17 cellular contexts compared by ENCODE assay signal in genomic region chr12:9699269-9699897, GRCh38. TPM values are rescaled to one million over a fixed set of nuclear protein-coding genes. Genes with fewer than 3 reads are reported as not detected.
DNase-seq lines count a peak whose midpoint lies in the region; ATAC-seq and TF ChIP-seq lines count a peak whose summit lies in the region.
"Had no signal": no experiment of that assay in that cellular context is flagged by ENCODE, and none has a peak within 500 bp of the region (broad histone marks: within the 10 kb centered on the region; RNA-seq: fewer than 3 reads in every experiment).

No MANE protein-coding gene starts in this region.

- peaks cover 0 to 3% of the 10 kb centered on the region in 2 donors for H3K9me3 ChIP-seq in uterus
- H3K9me3 ChIP-seq: thyroid gland had no signal

- peaks cover 43% of the 10 kb centered on the region for H3K36me3 Mint-ChIP-seq in activated CD8-positive, alpha-beta T cell treated with anti-CD3 and anti-CD28 coated beads for 36 hours (ENCODE audit: low read depth)

- ATAC-seq in Right ventricle myocardium superior (ENCODE audit: poor library complexity) (peak; percentile 78), left ventricle myocardium superior (peak; percentile 72), HG02970 (IDR thresholded peaks at IDR 0.05; ENCODE audit: low FRiP score, unreplicated experiment) (no peak)
- ATAC-seq in activated CD8-positive, alpha-beta T cell treated with anti-CD3 and anti-CD28 coated beads for 36 hours, result peak; percentile 4

- no peaks in the 10 kb centered on the region for H3K36me3 ChIP-seq in uterus

- peak overlapping the region; percentile 27 for H3K27ac Mint-ChIP-seq in activated CD8-positive, alpha-beta T cell treated with anti-CD3 and anti-CD28 coated beads for 36 hours
- H3K27ac Mint-ChIP-seq: HFFc6 had no signal

- H3K27ac ChIP-seq in uterus, result peak overlapping the region; percentile 30 to 54
- H3K27ac ChIP-seq: thyroid gland had no signal

- H3K4me3 Mint-ChIP-seq in activated CD8-positive, alpha-beta T cell treated with anti-CD3 and anti-CD28 coated beads for 36 hours, result no peak overlapping the region
- H3K4me3 Mint-ChIP-seq: HFFc6 had no signal

- no peak for DNase-seq in Right ventricle myocardium superior
- no peak for DNase-seq in cardiac septum (ENCODE audit: low spot score)
- no peak for DNase-seq in activated CD8-positive, alpha-beta T cell treated with anti-CD3 and anti-CD28 coated beads for 36 hours
- no peak for DNase-seq in left ventricle myocardium superior
- no peak for DNase-seq in uterus
- DNase-seq in NCI-H526 treated with DMSO at 0.1 percent for 48 hours (lab: John Stamatoyannopoulos, UW), result no peak
- DNase-seq in DMS153 (lab: John Stamatoyannopoulos, UW), result no peak
- DNase-seq: activated CD4-positive, alpha-beta T cell treated with anti-CD3 and anti-CD28 coated beads, Interleukin-2, amount 50 U/mL, for 4 hours; central memory CD4-positive, alpha-beta T cell; kidney glomerular epithelial cell; mucosa of descending colon; NCI-H2081 treated with DMSO at 0.1 percent for 48 hours; NCI-H82; thyroid gland had no signal

- no peaks in the 10 kb centered on the region for H3K27me3 Mint-ChIP-seq in activated CD8-positive, alpha-beta T cell treated with anti-CD3 and anti-CD28 coated beads for 36 hours

- TF ChIP-seq POLR2A in uterus (IDR thresholded peaks at IDR 0.05), result no peak

- no peak overlapping the region for H3K4me3 ChIP-seq in uterus
- H3K4me3 ChIP-seq: mucosa of descending colon, thyroid gland had no signal

- intact Hi-C loops in Right ventricle myocardium superior (cut with DNase I), result no loop called here
- intact Hi-C loops in cardiac septum (cut with DNase I), result no loop called here
- intact Hi-C loops in activated CD8-positive, alpha-beta T cell treated with anti-CD3 and anti-CD28 coated beads for 36 hours (cut with micrococcal nuclease), result no loop called here
- intact Hi-C loops in left ventricle myocardium superior (cut with micrococcal nuclease), result no loop called here
- intact Hi-C loops in uterus (cut with DNase I; ENCODE audit: low total_unique reads), result no loop called here

- no peak for TF ChIP-seq CTCF in activated CD8-positive, alpha-beta T cell treated with anti-CD3 and anti-CD28 coated beads for 36 hours (IDR thresholded peaks at IDR 0.05)
- no peak for TF ChIP-seq CTCF in uterus (IDR thresholded peaks at IDR 0.05)

- CTCF ChIA-PET in activated CD8-positive, alpha-beta T cell treated with anti-CD3 and anti-CD28 coated beads for 36 hours (lab: Charles Lee), result interaction anchor here (1.0 to 3.7 kb wide), 6 partner anchors 9 to 68 kb away, joined by 3 to 23 read pairs (median 6); no protein-coding TSS in a partner anchor

- H3K9me3 Mint-ChIP-seq in activated CD8-positive, alpha-beta T cell treated with anti-CD3 and anti-CD28 coated beads for 36 hours, result peaks cover 33% of the 10 kb centered on the region
- H3K9me3 Mint-ChIP-seq: HFFc6 had no signal

- H3K27me3 ChIP-seq in uterus, result no peaks in the 10 kb centered on the region
- H3K27me3 ChIP-seq: thyroid gland had no signal

- H3K4me1 ChIP-seq in uterus, result no peaks in the 10 kb centered on the region
- H3K4me1 ChIP-seq: thyroid gland had no signal

- POLR2A ChIA-PET in activated CD8-positive, alpha-beta T cell treated with anti-CD3 and anti-CD28 coated beads for 36 hours (lab: Charles Lee), result interaction anchor here (0.5 to 4.1 kb wide), 10 partner anchors 13 to 515 kb away, joined by 3 to 15 read pairs (median 5); no protein-coding TSS in a partner anchor

- peaks cover 71% of the 10 kb centered on the region for H3K4me1 Mint-ChIP-seq in activated CD8-positive, alpha-beta T cell treated with anti-CD3 and anti-CD28 coated beads for 36 hours (ENCODE audit: low read depth)

RNA-seq across cellular contexts. Expression of gene CLEC2D, which starts 29.9 kb away (rescaled TPM):
- total RNA-seq in Right ventricle myocardium superior, result 4.5 TPM
- total RNA-seq in cardiac septum, result 4.7 TPM
- 100 to 1,000 TPM; 240 to 259 TPM for total RNA-seq in activated CD8-positive, alpha-beta T cell treated with anti-CD3 and anti-CD28 coated beads for 36 hours
- 4.2 TPM for total RNA-seq in left ventricle myocardium superior
- total RNA-seq in uterus, result 10 to 100 TPM in 2 of 4 donors, 1 to 10 TPM in 2; 6.8 to 22.8 (median 13.9) TPM

RNA-seq across cellular contexts. Expression of gene CLECL1, which starts 33.5 kb away (rescaled TPM):
- total RNA-seq in Right ventricle myocardium superior (not detected), cardiac septum (not detected), left ventricle myocardium superior (not detected), uterus (1 to 10 TPM in 1 of 4 donors, not detected in 3; 1.9 TPM)
- total RNA-seq in activated CD8-positive, alpha-beta T cell treated with anti-CD3 and anti-CD28 coated beads for 36 hours, result 1 to 10 TPM; 6.0 to 8.5 TPM
- total RNA-seq: HFFc6, RPMI7951, thyroid gland had no signal

Comparison
In these comparisons a context has a peak if more than half of its experiments do, and no peak if none do; other contexts are left out.
1. RNA of gene CLEC2D, which starts 29.9 kb away (total RNA-seq): 240 to 259 TPM in activated CD8-positive, alpha-beta T cell treated with anti-CD3 and anti-CD28 coated beads for 36 hours; 6.8 to 22.8 TPM in uterus, 4.7 TPM in cardiac septum (single experiment), 4.5 TPM in Right ventricle myocardium superior (single experiment) and 4.2 TPM in left ventricle myocardium superior (single experiment); every median in the first group is over 10 times any median in the second.